12 cellular contexts compared by ENCODE assay signal in genomic region chr5:53037141-53037859, GRCh38. TPM values are rescaled to one million over a fixed set of nuclear protein-coding genes. Genes with fewer than 3 reads are reported as not detected.
DNase-seq lines count a peak whose midpoint lies in the region; ATAC-seq and TF ChIP-seq lines count a peak whose summit lies in the region.
"Had no signal": no experiment of that assay in that cellular context is flagged by ENCODE, and none has a peak within 500 bp of the region (broad histone marks: within the 10 kb centered on the region; RNA-seq: fewer than 3 reads in every experiment).

No MANE protein-coding gene starts in this region.

- H3K36me3 ChIP-seq in breast epithelium (no peaks in the 10 kb centered on the region), muscle layer of duodenum (ENCODE audit: control insufficient read depth in 1 of 2, insufficient read depth in 2 of 2, low read length in 2 of 2) (no peaks in the 10 kb centered on the region), ascending aorta (no peaks in the 10 kb centered on the region)

- TF ChIP-seq POLR2A in breast epithelium (IDR thresholded peaks at IDR 0.05): no peak

- H3K9me3 ChIP-seq in breast epithelium: no peaks in the 10 kb centered on the region
- H3K9me3 ChIP-seq in muscle layer of duodenum (ENCODE audit: control insufficient read depth in 1 of 2, low read length in 2 of 2): no peaks in the 10 kb centered on the region
- H3K9me3 ChIP-seq in ascending aorta: no peaks in the 10 kb centered on the region

- no peak for ATAC-seq in HG02938 (IDR thresholded peaks at IDR 0.05; ENCODE audit: unreplicated experiment)

- no peak overlapping the region for H3K4me3 ChIP-seq in breast epithelium
- H3K4me3 ChIP-seq in muscle layer of duodenum (ENCODE audit: low read depth in 1 of 2, low read length in 2 of 2): no peak overlapping the region
- no peak overlapping the region for H3K4me3 ChIP-seq in ascending aorta

- TF ChIP-seq CTCF in breast epithelium (IDR thresholded peaks at IDR 0.05) (no peak), ascending aorta (IDR thresholded peaks at IDR 0.05) (no peak)

- in situ Hi-C loops in ACHN (cut with HindIII; ENCODE audit: low pct_ligation_motif_present, low pct_unique_long_range_greater_than_20kb, low sequenced_read_pairs): no loop called here

- H3K27me3 ChIP-seq in breast epithelium: no peaks in the 10 kb centered on the region
- no peaks in the 10 kb centered on the region for H3K27me3 ChIP-seq in muscle layer of duodenum (ENCODE audit: low read depth, low read length)
- H3K27me3 ChIP-seq in ascending aorta: no peaks in the 10 kb centered on the region

- H3K4me1 ChIP-seq in breast epithelium (peaks cover 3 to 8% of the 10 kb centered on the region in 2 donors), muscle layer of duodenum (ENCODE audit: control insufficient read depth in 1 of 2, insufficient read depth in 2 of 2, low read length in 2 of 2) (peaks cover 5 to 6% of the 10 kb centered on the region in 2 donors), ascending aorta (no peaks in the 10 kb centered on the region)

- H3K27ac ChIP-seq in breast epithelium (peak overlapping the region; percentile 39 to 60), muscle layer of duodenum (ENCODE audit: low read length) (peak overlapping the region; percentile 62), ascending aorta (no peak overlapping the region)

- intact Hi-C loops in breast epithelium (cut with DNase I; ENCODE audit: low total_unique reads): no loop called here
- intact Hi-C loops in ascending aorta (cut with DNase I): no loop called here

- DNase-seq in ACHN: peak; percentile 33
- DNase-seq in NCI-H1105 (lab: John Stamatoyannopoulos, UW): peak; percentile 14
- DNase-seq in breast epithelium (ENCODE audit: low spot score in 2 of 2): no peak
- no peak for DNase-seq in NOMO-1 treated with DMSO at 0.1 percent for 48 hours (lab: John Stamatoyannopoulos, UW; ENCODE audit: unreplicated experiment)
- DNase-seq in DMS53 (lab: John Stamatoyannopoulos, UW): no peak
- no peak for DNase-seq in ascending aorta (ENCODE audit: low spot score in 2 of 2)
- DNase-seq: activated CD4-positive, alpha-beta T cell treated with anti-CD3 and anti-CD28 coated beads, Interleukin-2, amount 50 U/mL, for 1 hour; NCI-H1694; RPMI8226 had no signal

RNA-seq across cellular contexts. Expression of gene ITGA2, which starts 48.1 kb away (rescaled TPM):
- 10 to 100 TPM in 2 of 3 donors, under 1 TPM in 1; 0.80 to 33.7 (median 11.8) TPM for total RNA-seq in breast epithelium
- 3.2 TPM for total RNA-seq in ascending aorta
- total RNA-seq: B cell had no signal

Comparison
In these comparisons a context has a peak if more than half of its experiments do, and no peak if none do; other contexts are left out.
1. DNase-seq: peak in ACHN (single experiment) and NCI-H1105 (single experiment); none in breast epithelium (0 of 2), NOMO-1 treated with DMSO at 0.1 percent for 48 hours (single experiment), DMS53 (single experiment) and ascending aorta (0 of 2).
2. H3K27ac ChIP-seq: peak in breast epithelium (2 of 2) and muscle layer of duodenum (single experiment); none in ascending aorta (0 of 2).